11 cellular contexts compared by ENCODE assay signal in genomic region chr5:133938932-133939331, GRCh38. TPM values are rescaled to one million over a fixed set of nuclear protein-coding genes. Genes with fewer than 3 reads are reported as not detected.
DNase-seq lines count a peak whose midpoint lies in the region; ATAC-seq and FAIRE-seq lines count a peak whose summit lies in the region.
"Had no signal": no experiment of that assay in that cellular context is flagged by ENCODE, and none has a peak within 500 bp of the region (broad histone marks: within the 10 kb centered on the region; RNA-seq: fewer than 3 reads in every experiment).

No MANE protein-coding gene starts in this region.

- no peaks in the 10 kb centered on the region for H3K9me3 ChIP-seq in small intestine (ENCODE audit: control insufficient read depth, low read depth)

- WGBS in small intestine, 3 donors = 14 to 42% (median 32%) methylated on average over 3 of the region's 3 CpGs

- DNase-seq in activated CD8-positive, alpha-beta memory T cell treated with anti-CD3 and anti-CD28 coated beads, Interleukin-2, amount 50 U/mL, for 48 hours = peak; percentile 8
- DNase-seq in activated CD8-positive, alpha-beta memory T cell treated with anti-CD3 and anti-CD28 coated beads for 24 hours = no peak
- DNase-seq in NCI-H146 (lab: John Stamatoyannopoulos, UW) = peak; percentile 15
- DNase-seq in small intestine = peak; percentile 43
- DNase-seq in hypothalamus (lab: John Stamatoyannopoulos, UW) = no peak
- no peak for DNase-seq in NCI-H446 treated with DMSO at 0.1 percent for 48 hours (lab: John Stamatoyannopoulos, UW)
- DNase-seq: activated CD4-positive, CD25-positive, alpha-beta regulatory T cell; activated effector memory CD4-positive, alpha-beta T cell treated with Interleukin-2 at 50 U/mL for 16 hours had no signal

- no peak overlapping the region for H3K4me3 ChIP-seq in small intestine (ENCODE audit: low read depth in 1 of 2, low read length in 2 of 2)

- no peaks in the 10 kb centered on the region for H3K36me3 ChIP-seq in small intestine (ENCODE audit: control insufficient read depth in 2 of 2, insufficient read depth in 2 of 2, low read length in 2 of 2)

- peak; percentile 37 for ATAC-seq in HG02610 (IDR thresholded peaks at IDR 0.05; ENCODE audit: unreplicated experiment)
- no peak for ATAC-seq in GM19455 (IDR thresholded peaks at IDR 0.05; ENCODE audit: unreplicated experiment)

- peaks cover 0 to 2% of the 10 kb centered on the region in 2 donors for H3K4me1 ChIP-seq in small intestine (ENCODE audit: control insufficient read depth in 2 of 2, insufficient read depth in 1 of 2, low read depth in 1 of 2, low read length in 1 of 2)

- peak overlapping the region in 1 of 2 donors; percentile 36 for H3K27ac ChIP-seq in small intestine (ENCODE audit: low read depth in 1 of 2, low read length in 1 of 2)

- H3K27me3 ChIP-seq in small intestine (ENCODE audit: control insufficient read depth in 2 of 2, insufficient read depth in 2 of 2, low read length in 2 of 2) = no peaks in the 10 kb centered on the region

- FAIRE-seq in small intestine (lab: Jason Lieb, UNC) = no peak
- FAIRE-seq: keratinocyte had no signal

RNA-seq across cellular contexts. Expression of gene C5orf15, which starts 29.5 kb away (rescaled TPM):
- polyA plus RNA-seq in small intestine = 10 to 100 TPM; 17.3 to 39.2 (median 20.1) TPM

Comparison
In these comparisons a context has a peak if more than half of its experiments do, and no peak if none do; other contexts are left out.
1. DNase-seq: peak in activated CD8-positive, alpha-beta memory T cell treated with anti-CD3 and anti-CD28 coated beads, Interleukin-2, amount 50 U/mL, for 48 hours (single experiment), NCI-H146 (single experiment) and small intestine (single experiment); none in activated CD8-positive, alpha-beta memory T cell treated with anti-CD3 and anti-CD28 coated beads for 24 hours (single experiment), hypothalamus (0 of 51) and NCI-H446 treated with DMSO at 0.1 percent for 48 hours (single experiment).